In the genomic region with DNA sequence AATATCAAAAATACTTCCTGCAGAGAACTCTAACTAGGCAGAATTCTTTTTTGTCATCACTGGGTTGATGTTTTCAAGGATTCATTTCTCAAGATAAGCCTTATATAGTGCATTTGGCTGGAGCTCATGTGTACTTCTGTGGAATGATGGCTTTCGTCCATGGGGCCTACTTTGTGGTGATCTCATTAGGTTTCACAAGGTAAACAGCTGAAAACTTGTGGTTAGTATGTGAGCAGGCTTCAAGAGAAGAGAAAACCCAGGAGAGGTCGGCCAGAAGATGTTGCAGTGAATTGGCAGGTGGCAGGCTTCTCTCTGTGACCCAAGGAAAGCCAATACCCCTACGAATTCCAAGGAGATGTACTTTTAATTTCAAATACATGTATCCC, we compare ENCODE assay signal across 9 cellular contexts.
DNase-seq lines count a peak whose midpoint lies in the region; ATAC-seq and TF ChIP-seq lines count a peak whose summit lies in the region.
"Had no signal": no experiment of that assay in that cellular context is flagged by ENCODE, and none has a peak within 500 bp of the region (broad histone marks: within the 10 kb centered on the region; RNA-seq: fewer than 3 reads in every experiment).

No MANE protein-coding gene starts in this region.

- peak; percentile 69 to 85 (median 82) for ATAC-seq in heart right ventricle
- no peak for ATAC-seq in GM19455 (IDR thresholded peaks at IDR 0.05; ENCODE audit: unreplicated experiment)

- H3K9me3 ChIP-seq in MG63 (no peaks in the 10 kb centered on the region), heart right ventricle (no peaks in the 10 kb centered on the region), transverse colon (no peaks in the 10 kb centered on the region), HAP-1 (no peaks in the 10 kb centered on the region)

- 5 to 9% methylated on average over 3 of the region's 3 CpGs for WGBS in heart right ventricle, 2 donors
- WGBS in transverse colon (ENCODE audit: low coverage in 1 of 2), 2 donors: 30 to 67% methylated on average over 1 to 3 of the region's 3 CpGs

- TF ChIP-seq EP300 in transverse colon (IDR thresholded peaks at IDR 0.05; ENCODE audit: low read depth): no peak

- peaks cover 0 to 66% (median 55%) of the 10 kb centered on the region in 9 donors for H3K4me1 ChIP-seq in heart right ventricle
- H3K4me1 ChIP-seq in transverse colon: peaks cover 0 to 33% (median 14%) of the 10 kb centered on the region in 4 donors
- peaks cover 12% of the 10 kb centered on the region for H3K4me1 ChIP-seq in HAP-1

- DNase-seq in NCI-H82 (lab: John Stamatoyannopoulos, UW): peak; percentile 29
- DNase-seq in NCI-H82 treated with DMSO at 0.1 percent for 48 hours (lab: John Stamatoyannopoulos, UW; ENCODE audit: unreplicated experiment): no peak
- peak; percentile 87 for DNase-seq in MG63
- DNase-seq in heart right ventricle: peak in 1 of 2 donors; percentile 79
- DNase-seq in transverse colon: peak; percentile 17
- no peak for DNase-seq in RKO (ENCODE audit: low spot score)
- no peak for DNase-seq in HAP-1 (ENCODE audit: low spot score in 2 of 2)
- DNase-seq: activated B cell treated with CpG ODN at 0.5 μM for 24 hours had no signal

- TF ChIP-seq POLR2A in transverse colon (IDR thresholded peaks at IDR 0.05): no peak

- H3K27me3 ChIP-seq in MG63: no peaks in the 10 kb centered on the region
- no peaks in the 10 kb centered on the region for H3K27me3 ChIP-seq in heart right ventricle
- H3K27me3 ChIP-seq in transverse colon: no peaks in the 10 kb centered on the region
- no peaks in the 10 kb centered on the region for H3K27me3 ChIP-seq in HAP-1 (ENCODE audit: low read depth)

- no peak overlapping the region for H3K4me3 ChIP-seq in MG63
- H3K4me3 ChIP-seq in heart right ventricle: no peak overlapping the region
- H3K4me3 ChIP-seq in transverse colon: no peak overlapping the region
- H3K4me3 ChIP-seq in HAP-1: no peak overlapping the region

- intact Hi-C loops in heart right ventricle (cut with DNase I): loop anchor here in 7 of 10 donors (1.0 to 5.0 kb wide), 8 partner anchors 45 to 175 kb away; a partner anchor contains a TSS
- intact Hi-C loops in transverse colon (cut with DNase I; ENCODE audit: low total_unique reads): loop anchor here (5.0 kb wide), 1 partner anchor 120 kb away; a partner anchor contains a TSS

- in situ Hi-C loops in transverse colon (cut with MboI; ENCODE audit: low pct_ligation_motif_present in 1 of 4, low pct_unique_long_range_greater_than_20kb in 1 of 4, low sequenced_read_pairs in 3 of 4): no loop called here
- in situ Hi-C loops in HAP-1 (cut with MboI; ENCODE audit: low sequenced_read_pairs): no loop called here

- H3K27ac ChIP-seq in heart right ventricle (peak overlapping the region; percentile 39 to 93 (median 82)), transverse colon (peak overlapping the region; percentile 60 to 72 (median 66))

- no peak for TF ChIP-seq CTCF in heart right ventricle (IDR thresholded peaks at IDR 0.05)
- TF ChIP-seq CTCF in transverse colon (IDR thresholded peaks at IDR 0.05): no peak

- H3K36me3 ChIP-seq in MG63 (no peaks in the 10 kb centered on the region), heart right ventricle (no peaks in the 10 kb centered on the region), transverse colon (no peaks in the 10 kb centered on the region), HAP-1 (replicated peaks) (no peaks in the 10 kb centered on the region)

Comparison
In these comparisons a context has a peak if more than half of its experiments do, and no peak if none do; other contexts are left out.
1. DNase-seq: peak in NCI-H82 (single experiment), MG63 (single experiment) and transverse colon (single experiment); none in NCI-H82 treated with DMSO at 0.1 percent for 48 hours (single experiment), RKO (single experiment) and HAP-1 (0 of 2).